In the genomic region with DNA sequence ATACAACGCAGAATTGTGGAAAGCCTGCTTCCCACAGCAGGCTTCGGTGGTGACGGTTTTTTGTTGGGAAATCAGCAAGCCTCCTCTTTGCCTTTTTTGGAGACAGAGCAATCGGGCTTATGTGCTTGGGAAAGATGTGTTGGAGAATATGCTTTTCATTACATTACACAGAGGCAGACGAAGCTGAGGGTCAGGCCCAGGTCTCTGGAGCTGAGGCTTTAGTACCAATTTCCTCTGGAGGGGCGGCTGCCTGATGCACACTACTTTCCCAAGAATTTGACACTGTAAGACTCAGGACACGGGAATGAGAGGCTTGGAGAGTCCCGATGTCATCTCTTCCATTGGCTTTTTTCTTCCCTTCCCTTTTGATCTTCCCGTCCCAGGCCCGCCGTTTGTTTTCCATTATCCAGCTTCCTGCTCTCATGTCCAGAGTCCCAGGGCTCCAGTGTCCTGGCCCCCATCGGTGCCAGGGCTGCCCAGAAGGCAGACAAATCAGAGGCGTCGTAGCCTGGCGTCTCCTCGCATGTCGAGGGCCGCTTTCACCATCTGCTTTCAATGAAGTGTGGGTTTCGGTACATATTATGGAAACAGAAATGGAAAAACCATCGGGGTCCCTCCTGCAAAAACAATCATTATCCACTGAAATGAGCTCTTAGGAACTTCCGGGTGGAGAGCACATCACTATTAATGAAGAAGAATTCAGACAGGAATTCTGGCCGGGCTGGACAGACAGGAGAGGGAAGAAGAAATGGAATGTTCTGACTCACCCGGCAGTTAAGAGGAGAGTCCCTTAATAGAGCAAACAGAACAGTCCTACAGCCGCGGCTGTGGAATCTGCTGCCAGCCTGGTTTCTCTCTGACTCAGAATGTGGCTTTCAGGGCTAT, we compare ENCODE assay signal across 11 cellular contexts.
DNase-seq lines count a peak whose midpoint lies in the region; ATAC-seq and TF ChIP-seq lines count a peak whose summit lies in the region.
"Had no signal": no experiment of that assay in that cellular context is flagged by ENCODE, and none has a peak within 500 bp of the region (broad histone marks: within the 10 kb centered on the region; RNA-seq: fewer than 3 reads in every experiment).

No MANE protein-coding gene starts in this region.

- no peak overlapping the region for H3K4me3 ChIP-seq in Peyer's patch
- H3K4me3 ChIP-seq: SK-N-MC had no signal

- peaks cover 0 to 10% (median 0%) of the 10 kb centered on the region in 4 donors for H3K4me1 ChIP-seq in Peyer's patch

- H3K27me3 Mint-ChIP-seq in activated CD4-positive, alpha-beta T cell treated with anti-CD3 and anti-CD28 coated beads, Interleukin-2, amount 10 ng/mL, durations not matched to agents 24 days and 14 days = peaks cover 14% of the 10 kb centered on the region

- no peak for TF ChIP-seq POLR2A in Peyer's patch (IDR thresholded peaks at IDR 0.05)

- H3K4me3 Mint-ChIP-seq in activated CD4-positive, alpha-beta T cell treated with anti-CD3 and anti-CD28 coated beads, Interleukin-2, amount 10 ng/mL, durations not matched to agents 24 days and 14 days = no peak overlapping the region
- H3K4me3 Mint-ChIP-seq: activated T-cell treated with anti-CD3 and anti-CD28 coated beads, Interleukin-2, amount 50 U/mL, for 24 hours had no signal

- H3K36me3 Mint-ChIP-seq in activated CD4-positive, alpha-beta T cell treated with anti-CD3 and anti-CD28 coated beads, Interleukin-2, amount 10 ng/mL, durations not matched to agents 24 days and 14 days (ENCODE audit: low read depth) = no peaks in the 10 kb centered on the region

- no peak for TF ChIP-seq CTCF in Peyer's patch (IDR thresholded peaks at IDR 0.05)

- no peaks in the 10 kb centered on the region for H3K4me1 Mint-ChIP-seq in activated CD4-positive, alpha-beta T cell treated with anti-CD3 and anti-CD28 coated beads, Interleukin-2, amount 10 ng/mL, durations not matched to agents 24 days and 14 days

- H3K27ac ChIP-seq in Peyer's patch = no peak overlapping the region
- H3K27ac ChIP-seq: SK-N-MC had no signal

- no peak overlapping the region for H3K27ac Mint-ChIP-seq in activated CD4-positive, alpha-beta T cell treated with anti-CD3 and anti-CD28 coated beads, Interleukin-2, amount 10 ng/mL, durations not matched to agents 24 days and 14 days
- H3K27ac Mint-ChIP-seq: activated T-cell treated with anti-CD3 and anti-CD28 coated beads, Interleukin-2, amount 50 U/mL, for 24 hours had no signal

- DNase-seq in GOT3 (lab: John Stamatoyannopoulos, UW) (peak; percentile 5), amniotic stem cell (lab: John Stamatoyannopoulos, UW) (peak; percentile 78), iPS-NIHi7 (ENCODE audit: extremely low spot score) (peak; percentile 53), stromal cell of bone marrow (ENCODE audit: low read depth) (peak; percentile 88), Peyer's patch (no peak)
- DNase-seq in activated CD4-positive, CD25-positive, alpha-beta regulatory T cell treated with anti-CD3 and anti-CD28 coated beads, Interleukin-2, amount 50 U/mL, for 72 hours = no peak
- no peak for DNase-seq in activated CD4-positive, alpha-beta T cell treated with anti-CD3 and anti-CD28 coated beads, Interleukin-2, amount 10 ng/mL, durations not matched to agents 24 days and 14 days
- DNase-seq: activated T-cell treated with anti-CD3 and anti-CD28 coated beads, Interleukin-2, amount 50 U/mL, for 24 hours; stimulated activated CD4-positive, alpha-beta T cell treated with anti-CD3 and anti-CD28 coated beads, Interleukin-12 subunit alpha, Interleukin-12 subunit beta, amount 100 ng/mL, for 4 hours had no signal

- no peaks in the 10 kb centered on the region for H3K36me3 ChIP-seq in Peyer's patch

- intact Hi-C loops in activated CD4-positive, alpha-beta T cell treated with anti-CD3 and anti-CD28 coated beads, Interleukin-2, amount 10 ng/mL, durations not matched to agents 24 days and 14 days (cut with micrococcal nuclease) = no loop called here

- H3K9me3 ChIP-seq in Peyer's patch = no peaks in the 10 kb centered on the region

- no peaks in the 10 kb centered on the region for H3K9me3 Mint-ChIP-seq in activated CD4-positive, alpha-beta T cell treated with anti-CD3 and anti-CD28 coated beads, Interleukin-2, amount 10 ng/mL, durations not matched to agents 24 days and 14 days
- H3K9me3 Mint-ChIP-seq: activated T-cell treated with anti-CD3 and anti-CD28 coated beads, Interleukin-2, amount 50 U/mL, for 24 hours had no signal

- H3K27me3 ChIP-seq in Peyer's patch = no peaks in the 10 kb centered on the region

- no peak for ATAC-seq in GM19035 (IDR thresholded peaks at IDR 0.05; ENCODE audit: unreplicated experiment)

Comparison
In these comparisons a context has a peak if more than half of its experiments do, and no peak if none do; other contexts are left out.
1. DNase-seq: peak in GOT3 (single experiment), amniotic stem cell (single experiment), iPS-NIHi7 (single experiment) and stromal cell of bone marrow (single experiment); none in Peyer's patch (0 of 3), activated CD4-positive, CD25-positive, alpha-beta regulatory T cell treated with anti-CD3 and anti-CD28 coated beads, Interleukin-2, amount 50 U/mL, for 72 hours (single experiment) and activated CD4-positive, alpha-beta T cell treated with anti-CD3 and anti-CD28 coated beads, Interleukin-2, amount 10 ng/mL, durations not matched to agents 24 days and 14 days (single experiment).